Comparison of ENCODE assay signal across 1 cellular context in the genomic region with DNA sequence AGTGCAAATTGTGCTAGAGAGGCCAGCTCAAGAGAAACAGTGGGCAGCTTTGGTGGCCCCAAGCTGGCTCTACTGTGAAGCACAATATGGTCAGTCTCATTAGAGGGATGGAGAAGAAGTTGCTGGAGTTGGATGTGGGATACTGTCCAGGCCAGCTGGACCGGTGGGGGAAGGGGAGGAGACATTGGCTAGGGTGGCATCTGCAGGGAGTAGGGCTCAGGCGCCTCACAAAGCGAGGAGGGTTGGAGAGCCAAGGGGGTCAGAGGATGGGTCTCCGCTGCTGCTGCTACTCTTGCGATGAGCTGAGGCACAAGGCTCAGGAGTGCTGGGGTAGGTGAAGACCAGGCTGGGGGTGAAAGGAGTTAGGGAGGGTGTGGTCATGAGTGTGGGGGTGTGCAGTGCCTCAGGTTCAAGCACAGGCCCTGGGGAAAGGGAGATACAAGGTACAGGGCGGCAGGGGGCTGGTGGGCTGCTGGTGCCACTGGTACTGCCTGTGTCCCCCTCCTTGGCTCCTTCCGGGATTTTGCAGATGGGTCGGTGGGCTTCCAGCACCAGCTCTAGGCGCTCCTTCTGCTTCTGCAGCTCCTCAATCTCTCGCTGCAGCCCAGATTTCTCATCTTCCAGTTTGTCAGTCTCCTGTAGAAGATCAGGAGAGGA.
TF ChIP-seq lines count a peak whose summit lies in the region.

No MANE protein-coding gene starts in this region.

TF ChIP-seq in GM23338, 12 proteins besides CTCF, POLR2A, EP300 and RAD21 (continued from another document):
- TF ChIP-seq, protein P1, sequence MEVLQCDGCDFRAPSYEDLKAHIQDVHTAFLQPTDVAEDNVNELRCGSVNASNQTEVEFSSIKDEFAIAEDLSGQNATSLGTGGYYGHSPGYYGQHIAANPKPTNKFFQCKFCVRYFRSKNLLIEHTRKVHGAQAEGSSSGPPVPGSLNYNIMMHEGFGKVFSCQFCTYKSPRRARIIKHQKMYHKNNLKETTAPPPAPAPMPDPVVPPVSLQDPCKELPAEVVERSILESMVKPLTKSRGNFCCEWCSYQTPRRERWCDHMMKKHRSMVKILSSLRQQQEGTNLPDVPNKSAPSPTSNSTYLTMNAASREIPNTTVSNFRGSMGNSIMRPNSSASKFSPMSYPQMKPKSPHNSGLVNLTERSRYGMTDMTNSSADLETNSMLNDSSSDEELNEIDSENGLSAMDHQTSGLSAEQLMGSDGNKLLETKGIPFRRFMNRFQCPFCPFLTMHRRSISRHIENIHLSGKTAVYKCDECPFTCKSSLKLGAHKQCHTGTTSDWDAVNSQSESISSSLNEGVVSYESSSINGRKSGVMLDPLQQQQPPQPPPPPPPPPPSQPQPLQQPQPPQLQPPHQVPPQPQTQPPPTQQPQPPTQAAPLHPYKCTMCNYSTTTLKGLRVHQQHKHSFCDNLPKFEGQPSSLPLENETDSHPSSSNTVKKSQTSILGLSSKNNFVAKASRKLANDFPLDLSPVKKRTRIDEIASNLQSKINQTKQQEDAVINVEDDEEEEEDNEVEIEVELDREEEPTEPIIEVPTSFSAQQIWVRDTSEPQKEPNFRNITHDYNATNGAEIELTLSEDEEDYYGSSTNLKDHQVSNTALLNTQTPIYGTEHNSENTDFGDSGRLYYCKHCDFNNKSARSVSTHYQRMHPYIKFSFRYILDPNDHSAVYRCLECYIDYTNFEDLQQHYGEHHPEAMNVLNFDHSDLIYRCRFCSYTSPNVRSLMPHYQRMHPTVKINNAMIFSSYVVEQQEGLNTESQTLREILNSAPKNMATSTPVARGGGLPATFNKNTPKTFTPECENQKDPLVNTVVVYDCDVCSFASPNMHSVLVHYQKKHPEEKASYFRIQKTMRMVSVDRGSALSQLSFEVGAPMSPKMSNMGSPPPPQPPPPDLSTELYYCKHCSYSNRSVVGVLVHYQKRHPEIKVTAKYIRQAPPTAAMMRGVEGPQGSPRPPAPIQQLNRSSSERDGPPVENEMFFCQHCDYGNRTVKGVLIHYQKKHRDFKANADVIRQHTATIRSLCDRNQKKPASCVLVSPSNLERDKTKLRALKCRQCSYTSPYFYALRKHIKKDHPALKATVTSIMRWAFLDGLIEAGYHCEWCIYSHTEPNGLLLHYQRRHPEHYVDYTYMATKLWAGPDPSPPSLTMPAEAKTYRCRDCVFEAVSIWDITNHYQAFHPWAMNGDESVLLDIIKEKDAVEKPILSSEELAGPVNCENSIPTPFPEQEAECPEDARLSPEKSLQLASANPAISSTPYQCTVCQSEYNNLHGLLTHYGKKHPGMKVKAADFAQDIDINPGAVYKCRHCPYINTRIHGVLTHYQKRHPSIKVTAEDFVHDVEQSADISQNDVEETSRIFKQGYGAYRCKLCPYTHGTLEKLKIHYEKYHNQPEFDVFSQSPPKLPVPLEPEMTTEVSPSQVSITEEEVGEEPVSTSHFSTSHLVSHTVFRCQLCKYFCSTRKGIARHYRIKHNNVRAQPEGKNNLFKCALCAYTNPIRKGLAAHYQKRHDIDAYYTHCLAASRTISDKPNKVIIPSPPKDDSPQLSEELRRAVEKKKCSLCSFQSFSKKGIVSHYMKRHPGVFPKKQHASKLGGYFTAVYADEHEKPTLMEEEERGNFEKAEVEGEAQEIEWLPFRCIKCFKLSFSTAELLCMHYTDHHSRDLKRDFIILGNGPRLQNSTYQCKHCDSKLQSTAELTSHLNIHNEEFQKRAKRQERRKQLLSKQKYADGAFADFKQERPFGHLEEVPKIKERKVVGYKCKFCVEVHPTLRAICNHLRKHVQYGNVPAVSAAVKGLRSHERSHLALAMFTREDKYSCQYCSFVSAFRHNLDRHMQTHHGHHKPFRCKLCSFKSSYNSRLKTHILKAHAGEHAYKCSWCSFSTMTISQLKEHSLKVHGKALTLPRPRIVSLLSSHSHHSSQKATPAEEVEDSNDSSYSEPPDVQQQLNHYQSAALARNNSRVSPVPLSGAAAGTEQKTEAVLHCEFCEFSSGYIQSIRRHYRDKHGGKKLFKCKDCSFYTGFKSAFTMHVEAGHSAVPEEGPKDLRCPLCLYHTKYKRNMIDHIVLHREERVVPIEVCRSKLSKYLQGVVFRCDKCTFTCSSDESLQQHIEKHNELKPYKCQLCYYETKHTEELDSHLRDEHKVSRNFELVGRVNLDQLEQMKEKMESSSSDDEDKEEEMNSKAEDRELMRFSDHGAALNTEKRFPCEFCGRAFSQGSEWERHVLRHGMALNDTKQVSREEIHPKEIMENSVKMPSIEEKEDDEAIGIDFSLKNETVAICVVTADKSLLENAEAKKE (CRISPR knock-in tag; IDR thresholded peaks at IDR 0.05) = no peak
- TF ChIP-seq POLR2AphosphoS5 (IDR thresholded peaks at IDR 0.05; ENCODE audit: low read depth) (no peak), EZH2 (IDR thresholded peaks at IDR 0.05; ENCODE audit: low read depth, unreplicated experiment) (no peak), JUNB (IDR thresholded peaks at IDR 0.05; ENCODE audit: unreplicated experiment) (no peak)
